15 cellular contexts compared by ENCODE assay signal in the genomic region with DNA sequence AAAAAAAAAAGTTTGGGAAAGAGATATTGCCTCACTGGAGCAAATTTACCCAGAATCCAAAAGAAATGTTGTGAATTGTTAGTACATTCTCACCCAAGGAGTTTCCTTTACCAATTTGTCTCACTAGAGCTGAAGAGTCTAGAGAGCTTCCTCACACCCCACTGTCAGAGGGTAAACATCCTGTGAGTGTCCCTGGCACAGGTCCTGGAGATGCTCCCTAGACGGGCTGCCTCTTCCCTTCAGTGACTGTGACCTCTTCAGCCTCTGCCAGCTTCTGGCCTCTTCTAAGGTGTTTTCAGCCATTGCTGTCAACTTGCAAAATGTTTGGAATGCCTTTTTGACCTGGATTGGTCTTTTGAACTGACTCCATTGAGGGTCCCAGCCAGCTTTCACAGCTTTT.
DNase-seq lines count a peak whose midpoint lies in the region; ATAC-seq, FAIRE-seq and TF ChIP-seq lines count a peak whose summit lies in the region.
"Had no signal": no experiment of that assay in that cellular context is flagged by ENCODE, and none has a peak within 500 bp of the region (broad histone marks: within the 10 kb centered on the region; RNA-seq: fewer than 3 reads in every experiment).

No MANE protein-coding gene starts in this region.

- no peaks in the 10 kb centered on the region for H3K79me2 ChIP-seq in PC-9 (ENCODE audit: low read depth)

- no peaks in the 10 kb centered on the region for H4K20me1 ChIP-seq in PC-9 (ENCODE audit: insufficient read depth)

- H3K4me3 ChIP-seq in Peyer's patch (no peak overlapping the region), kidney (ENCODE audit: low read length in 2 of 2) (no peak overlapping the region), tibial artery (no peak overlapping the region), PC-9 (no peak overlapping the region)

- H3K36me3 Mint-ChIP-seq in activated CD8-positive, alpha-beta T cell treated with anti-CD3 and anti-CD28 coated beads, Interleukin-2, amount 10 ng/mL, durations not matched to agents 7 days and 5 days (ENCODE audit: low read depth): peaks cover 50% of the 10 kb centered on the region
- peaks cover 64% of the 10 kb centered on the region for H3K36me3 Mint-ChIP-seq in activated CD8-positive, alpha-beta T cell treated with anti-CD3 and anti-CD28 coated beads for 36 hours (ENCODE audit: low read depth)

- H3K9me3 ChIP-seq in Peyer's patch (no peaks in the 10 kb centered on the region), kidney (ENCODE audit: control insufficient read depth in 1 of 2, low read length in 2 of 2) (no peaks in the 10 kb centered on the region), tibial artery (no peaks in the 10 kb centered on the region), PC-9 (ENCODE audit: insufficient read depth, low read depth) (no peaks in the 10 kb centered on the region)

- peaks cover 13% of the 10 kb centered on the region; the same call in 1 of the 2 replicates for H3F3A ChIP-seq in PC-9 (ENCODE audit: insufficient read depth, low read depth)

- H3K27ac ChIP-seq in Peyer's patch (peak overlapping the region in 3 of 4 donors; percentile 25 to 51 (median 28)), kidney (ENCODE audit: low read depth in 2 of 2, low read length in 2 of 2) (peak overlapping the region; percentile 10 to 68), tibial artery (peak overlapping the region; percentile 78 to 86), PC-9 (no peak overlapping the region)
- H3K27ac ChIP-seq: WERI-Rb-1 had no signal

- intact Hi-C loops in activated CD8-positive, alpha-beta T cell treated with anti-CD3 and anti-CD28 coated beads for 36 hours (cut with micrococcal nuclease): no loop called here
- intact Hi-C loops in kidney (cut with DNase I) (no loop called here), tibial artery (cut with DNase I; ENCODE audit: low total_unique reads) (loop anchor here (10.0 kb wide), 1 partner anchor 156 kb away; a partner anchor contains a TSS), PC-9 (cut with micrococcal nuclease; ENCODE audit: unreplicated experiment) (no loop called here)

- H3K9ac ChIP-seq in kidney (ENCODE audit: low read length in 2 of 2): no peak overlapping the region

- TF ChIP-seq POLR2A in Peyer's patch (IDR thresholded peaks at IDR 0.05): no peak

- no peaks in the 10 kb centered on the region for H3K9me3 Mint-ChIP-seq in activated CD8-positive, alpha-beta T cell treated with anti-CD3 and anti-CD28 coated beads, Interleukin-2, amount 10 ng/mL, durations not matched to agents 7 days and 5 days (ENCODE audit: insufficient read depth)
- H3K9me3 Mint-ChIP-seq in activated CD8-positive, alpha-beta T cell treated with anti-CD3 and anti-CD28 coated beads for 36 hours: no peaks in the 10 kb centered on the region
- H3K9me3 Mint-ChIP-seq: immature natural killer cell; stimulated activated effector memory CD8-positive, alpha-beta T cell treated with anti-CD3 and anti-CD28 coated beads, Interleukin-12 subunit alpha, Interleukin-12 subunit beta, amount 100 ng/mL, for 72 hours had no signal

- DNase-seq in activated CD8-positive, alpha-beta T cell treated with anti-CD3 and anti-CD28 coated beads, Interleukin-2, amount 10 ng/mL, durations not matched to agents 7 days and 5 days: no peak
- no peak for DNase-seq in activated CD8-positive, alpha-beta T cell treated with anti-CD3 and anti-CD28 coated beads for 36 hours
- DNase-seq in Peyer's patch: no peak
- no peak for DNase-seq in kidney
- peak in 1 of 2 donors; percentile 65 for DNase-seq in tibial artery
- DNase-seq in NCI-H1048 (lab: John Stamatoyannopoulos, UW): no peak
- DNase-seq in activated CD4-positive, CD25-positive, alpha-beta regulatory T cell treated with anti-CD3 and anti-CD28 coated beads, Interleukin-2, amount 50 U/mL, for 72 hours: no peak
- DNase-seq in PC-9: no peak
- DNase-seq: amygdala; immature natural killer cell; NCI-H2081 treated with DMSO at 0.1 percent for 48 hours; NK-92 treated with Interleukin-12 subunit alpha and Interleukin-12 subunit beta, amount 100 ng/mL, for 24 hours; stimulated activated CD4-positive, alpha-beta T cell treated with anti-CD3 and anti-CD28 coated beads, Interleukin-4, amount 100 ng/mL, for 1 hour; WERI-Rb-1 had no signal

- no peak overlapping the region for H3K4me2 ChIP-seq in PC-9

- peaks cover 54% of the 10 kb centered on the region for H3K4me1 Mint-ChIP-seq in activated CD8-positive, alpha-beta T cell treated with anti-CD3 and anti-CD28 coated beads, Interleukin-2, amount 10 ng/mL, durations not matched to agents 7 days and 5 days (ENCODE audit: low read depth)
- H3K4me1 Mint-ChIP-seq in activated CD8-positive, alpha-beta T cell treated with anti-CD3 and anti-CD28 coated beads for 36 hours (ENCODE audit: low read depth): peaks cover 63% of the 10 kb centered on the region

- H3K27ac Mint-ChIP-seq in activated CD8-positive, alpha-beta T cell treated with anti-CD3 and anti-CD28 coated beads, Interleukin-2, amount 10 ng/mL, durations not matched to agents 7 days and 5 days: no peak overlapping the region
- no peak overlapping the region for H3K27ac Mint-ChIP-seq in activated CD8-positive, alpha-beta T cell treated with anti-CD3 and anti-CD28 coated beads for 36 hours
- H3K27ac Mint-ChIP-seq: stimulated activated effector memory CD8-positive, alpha-beta T cell treated with anti-CD3 and anti-CD28 coated beads, Interleukin-12 subunit alpha, Interleukin-12 subunit beta, amount 100 ng/mL, for 72 hours had no signal

- POLR2A ChIA-PET in activated CD8-positive, alpha-beta T cell treated with anti-CD3 and anti-CD28 coated beads, Interleukin-2, amount 10 ng/mL, durations not matched to agents 7 days and 5 days (lab: Charles Lee): interaction anchor here (0.8 to 1.3 kb wide), 3 partner anchors 8 to 273 kb away, joined by 3 to 4 read pairs (median 4); no protein-coding TSS in a partner anchor
- POLR2A ChIA-PET in activated CD8-positive, alpha-beta T cell treated with anti-CD3 and anti-CD28 coated beads for 36 hours (lab: Charles Lee): interaction anchor here (0.6 to 1.5 kb wide), 4 partner anchors 11 to 334 kb away, joined by 3 to 4 read pairs (median 3); no protein-coding TSS in a partner anchor
- POLR2A ChIA-PET in PC-9 (lab: Charles Lee; ENCODE audit: unreplicated experiment): no interaction called here

- no peak for FAIRE-seq in kidney (lab: Jason Lieb, UNC)

- H3K4me3 Mint-ChIP-seq in activated CD8-positive, alpha-beta T cell treated with anti-CD3 and anti-CD28 coated beads, Interleukin-2, amount 10 ng/mL, durations not matched to agents 7 days and 5 days: no peak overlapping the region
- H3K4me3 Mint-ChIP-seq in activated CD8-positive, alpha-beta T cell treated with anti-CD3 and anti-CD28 coated beads for 36 hours: no peak overlapping the region
- H3K4me3 Mint-ChIP-seq: immature natural killer cell; stimulated activated effector memory CD8-positive, alpha-beta T cell treated with anti-CD3 and anti-CD28 coated beads, Interleukin-12 subunit alpha, Interleukin-12 subunit beta, amount 100 ng/mL, for 72 hours had no signal

- H3K27me3 Mint-ChIP-seq in activated CD8-positive, alpha-beta T cell treated with anti-CD3 and anti-CD28 coated beads, Interleukin-2, amount 10 ng/mL, durations not matched to agents 7 days and 5 days (ENCODE audit: low read depth): no peaks in the 10 kb centered on the region
- H3K27me3 Mint-ChIP-seq in activated CD8-positive, alpha-beta T cell treated with anti-CD3 and anti-CD28 coated beads for 36 hours: no peaks in the 10 kb centered on the region

- no peaks in the 10 kb centered on the region for H3K27me3 ChIP-seq in Peyer's patch
- no peaks in the 10 kb centered on the region for H3K27me3 ChIP-seq in tibial artery
- H3K27me3 ChIP-seq in PC-9 (ENCODE audit: insufficient read depth, low read depth): no peaks in the 10 kb centered on the region

- no peak overlapping the region for H2AFZ ChIP-seq in PC-9

- peaks cover 0 to 15% (median 0%) of the 10 kb centered on the region in 3 donors for H3K36me3 ChIP-seq in Peyer's patch
- H3K36me3 ChIP-seq in kidney (ENCODE audit: control insufficient read depth in 1 of 2, insufficient read depth in 2 of 2, low read length in 2 of 2): peaks cover 3 to 5% of the 10 kb centered on the region in 2 donors
- H3K36me3 ChIP-seq in tibial artery: peaks cover 0 to 4% (median 0%) of the 10 kb centered on the region in 3 donors
- H3K36me3 ChIP-seq in PC-9 (ENCODE audit: low read depth): no peaks in the 10 kb centered on the region
- H3K36me3 ChIP-seq: WERI-Rb-1 had no signal

- peaks cover 0 to 34% (median 6%) of the 10 kb centered on the region in 4 donors for H3K4me1 ChIP-seq in Peyer's patch
- H3K4me1 ChIP-seq in kidney (ENCODE audit: control insufficient read depth in 1 of 2, insufficient read depth in 1 of 2, low read depth in 1 of 2, low read length in 2 of 2): peaks cover 39 to 53% of the 10 kb centered on the region in 2 donors
- H3K4me1 ChIP-seq in tibial artery: peaks cover 11 to 96% (median 80%) of the 10 kb centered on the region in 4 donors
- H3K4me1 ChIP-seq in PC-9 (replicated peaks; ENCODE audit: insufficient read depth): peaks cover 53% of the 10 kb centered on the region

- CTCF ChIA-PET in activated CD8-positive, alpha-beta T cell treated with anti-CD3 and anti-CD28 coated beads, Interleukin-2, amount 10 ng/mL, durations not matched to agents 7 days and 5 days (lab: Charles Lee): interaction anchor here (0.7 to 1.0 kb wide), 3 partner anchors 9 to 51 kb away, joined by 3 to 6 read pairs (median 4); no protein-coding TSS in a partner anchor
- CTCF ChIA-PET in activated CD8-positive, alpha-beta T cell treated with anti-CD3 and anti-CD28 coated beads for 36 hours (lab: Charles Lee): no interaction called here
- CTCF ChIA-PET in PC-9 (lab: Charles Lee): no interaction called here

- no peaks in the 10 kb centered on the region for H3K9me2 ChIP-seq in PC-9 (ENCODE audit: insufficient read depth)

- peak; percentile 44 for ATAC-seq in activated CD8-positive, alpha-beta T cell treated with anti-CD3 and anti-CD28 coated beads, Interleukin-2, amount 10 ng/mL, durations not matched to agents 7 days and 5 days
- ATAC-seq in activated CD8-positive, alpha-beta T cell treated with anti-CD3 and anti-CD28 coated beads for 36 hours: no peak
- ATAC-seq: stimulated activated effector memory CD8-positive, alpha-beta T cell treated with anti-CD3 and anti-CD28 coated beads, Interleukin-12 subunit alpha, Interleukin-12 subunit beta, amount 100 ng/mL, for 72 hours had no signal

- BruUV-seq in PC-9 (replicated peaks; lab: Mats Ljungman, UMichigan): no TSS peak

- no peak for TF ChIP-seq CTCF in activated CD8-positive, alpha-beta T cell treated with anti-CD3 and anti-CD28 coated beads for 36 hours (IDR thresholded peaks at IDR 0.05)
- TF ChIP-seq CTCF in Peyer's patch (IDR thresholded peaks at IDR 0.05) (no peak), kidney (IDR thresholded peaks at IDR 0.05; ENCODE audit: borderline replicate concordance, extremely low read depth, insufficient read depth) (no peak), tibial artery (IDR thresholded peaks at IDR 0.05) (no peak), PC-9 (conservative IDR thresholded peaks at IDR 0.05) (no peak)
